ENCODE assay signal across 10 cellular contexts in the genomic region with DNA sequence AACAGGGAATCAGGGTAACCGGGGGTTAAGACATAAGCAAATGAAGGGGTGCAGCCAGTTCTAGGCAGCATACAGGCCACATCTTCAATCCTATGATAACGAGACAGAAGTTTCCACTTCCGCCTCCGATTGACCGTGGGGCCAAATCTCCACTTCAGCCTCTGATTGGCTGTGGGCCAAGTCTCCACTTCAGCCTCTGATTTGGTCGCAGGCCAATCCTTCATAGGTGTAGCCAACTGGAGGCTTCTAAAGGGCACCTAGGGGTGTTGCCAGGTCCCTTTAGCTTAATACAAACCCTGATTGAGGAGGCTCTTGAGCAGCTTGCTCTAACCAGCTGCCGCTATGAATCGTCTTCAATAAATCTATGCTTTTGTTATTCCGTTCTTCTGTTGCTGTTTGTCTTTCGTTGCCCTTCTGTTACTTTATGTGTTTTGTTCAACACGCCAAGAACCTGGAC. TPM values are rescaled to one million over a fixed set of nuclear protein-coding genes. Genes with fewer than 3 reads are reported as not detected.
DNase-seq lines count a peak whose midpoint lies in the region; ATAC-seq and TF ChIP-seq lines count a peak whose summit lies in the region.
"Had no signal": no experiment of that assay in that cellular context is flagged by ENCODE, and none has a peak within 500 bp of the region (broad histone marks: within the 10 kb centered on the region; RNA-seq: fewer than 3 reads in every experiment).

No MANE protein-coding gene starts in this region.

- no peaks in the 10 kb centered on the region for H3K27me3 ChIP-seq in neural progenitor cell
- no peaks in the 10 kb centered on the region for H3K27me3 ChIP-seq in brain microvascular endothelial cell (replicated peaks)
- H3K27me3 ChIP-seq: BLaER1, SJSA1 had no signal

- no peaks in the 10 kb centered on the region for H3K9me3 Mint-ChIP-seq in activated T-cell treated with anti-CD3 and anti-CD28 coated beads, Interleukin-2, amount 50 U/mL, for 72 hours
- H3K9me3 Mint-ChIP-seq in activated naive CD8-positive, alpha-beta T cell treated with anti-CD3 and anti-CD28 coated beads, Interleukin-2, amount 10 ng/mL, durations not matched to agents 7 days and 5 days, result no peaks in the 10 kb centered on the region
- no peaks in the 10 kb centered on the region for H3K9me3 Mint-ChIP-seq in neural progenitor cell

- H3K27me3 Mint-ChIP-seq in activated T-cell treated with anti-CD3 and anti-CD28 coated beads, Interleukin-2, amount 50 U/mL, for 72 hours (ENCODE audit: low read depth), result no peaks in the 10 kb centered on the region
- H3K27me3 Mint-ChIP-seq in activated naive CD8-positive, alpha-beta T cell treated with anti-CD3 and anti-CD28 coated beads, Interleukin-2, amount 10 ng/mL, durations not matched to agents 7 days and 5 days, result peaks cover 4% of the 10 kb centered on the region
- H3K27me3 Mint-ChIP-seq in neural progenitor cell (ENCODE audit: insufficient read depth, low read depth), result peaks cover 2% of the 10 kb centered on the region

- DNase-seq in activated T-cell treated with anti-CD3 and anti-CD28 coated beads, Interleukin-2, amount 50 U/mL, for 72 hours, result peak; percentile 10 to 35
- DNase-seq in activated T-cell treated with anti-CD3 and anti-CD28 coated beads, Interleukin-2, amount 50 U/mL, for 48 hours, result no peak
- DNase-seq in NCI-H187 (lab: John Stamatoyannopoulos, UW) (peak; percentile 83 to 96), neural progenitor cell (ENCODE audit: low spot score) (peak; percentile 90), brain microvascular endothelial cell (no peak), foreskin fibroblast (no peak)
- DNase-seq in activated naive CD8-positive, alpha-beta T cell treated with anti-CD3 and anti-CD28 coated beads, Interleukin-2, amount 10 ng/mL, durations not matched to agents 7 days and 5 days, result no peak

- H3K36me3 Mint-ChIP-seq in activated T-cell treated with anti-CD3 and anti-CD28 coated beads, Interleukin-2, amount 50 U/mL, for 72 hours (ENCODE audit: insufficient read depth in 2 of 2), result peaks cover 0 to 2% of the 10 kb centered on the region in 2 donors
- peaks cover 4% of the 10 kb centered on the region for H3K36me3 Mint-ChIP-seq in activated naive CD8-positive, alpha-beta T cell treated with anti-CD3 and anti-CD28 coated beads, Interleukin-2, amount 10 ng/mL, durations not matched to agents 7 days and 5 days
- peaks cover 7% of the 10 kb centered on the region for H3K36me3 Mint-ChIP-seq in neural progenitor cell

- no peak overlapping the region for H3K27ac Mint-ChIP-seq in activated T-cell treated with anti-CD3 and anti-CD28 coated beads, Interleukin-2, amount 50 U/mL, for 72 hours
- peak overlapping the region; percentile 63 for H3K27ac Mint-ChIP-seq in activated naive CD8-positive, alpha-beta T cell treated with anti-CD3 and anti-CD28 coated beads, Interleukin-2, amount 10 ng/mL, durations not matched to agents 7 days and 5 days
- H3K27ac Mint-ChIP-seq in neural progenitor cell, result peak overlapping the region; percentile 70

- no peak for ATAC-seq in activated T-cell treated with anti-CD3 and anti-CD28 coated beads, Interleukin-2, amount 50 U/mL, for 72 hours (replicated peaks in 1 of 2)
- ATAC-seq in activated naive CD8-positive, alpha-beta T cell treated with anti-CD3 and anti-CD28 coated beads, Interleukin-2, amount 10 ng/mL, durations not matched to agents 7 days and 5 days (ENCODE audit: low read depth), result peak; percentile 31
- no peak for ATAC-seq in GM18873 (IDR thresholded peaks at IDR 0.05; ENCODE audit: low FRiP score, unreplicated experiment)

- H3K9me3 ChIP-seq in neural progenitor cell (ENCODE audit: low read depth), result no peaks in the 10 kb centered on the region
- H3K9me3 ChIP-seq: BLaER1, SJSA1 had no signal

- peaks cover 12% of the 10 kb centered on the region for H3K4me1 ChIP-seq in neural progenitor cell

- peak overlapping the region; percentile 44 for H3K4me3 ChIP-seq in neural progenitor cell
- no peak overlapping the region for H3K4me3 ChIP-seq in brain microvascular endothelial cell (ENCODE audit: low read depth, low read length)
- H3K4me3 ChIP-seq in foreskin fibroblast (ENCODE audit: low read depth in 1 of 2, low read length in 2 of 2), result no peak overlapping the region
- H3K4me3 ChIP-seq: BLaER1, SJSA1 had no signal

- peak overlapping the region in 1 of 2 donors; percentile 22 for H3K4me3 Mint-ChIP-seq in activated T-cell treated with anti-CD3 and anti-CD28 coated beads, Interleukin-2, amount 50 U/mL, for 72 hours
- peak overlapping the region; percentile 61 for H3K4me3 Mint-ChIP-seq in activated naive CD8-positive, alpha-beta T cell treated with anti-CD3 and anti-CD28 coated beads, Interleukin-2, amount 10 ng/mL, durations not matched to agents 7 days and 5 days
- peak overlapping the region; percentile 83 for H3K4me3 Mint-ChIP-seq in neural progenitor cell

- H3K36me3 ChIP-seq in neural progenitor cell (no peaks in the 10 kb centered on the region), brain microvascular endothelial cell (replicated peaks) (peaks cover 6% of the 10 kb centered on the region)

- POLR2A ChIA-PET in activated naive CD8-positive, alpha-beta T cell treated with anti-CD3 and anti-CD28 coated beads, Interleukin-2, amount 10 ng/mL, durations not matched to agents 7 days and 5 days (lab: Charles Lee), result interaction anchor here (1.3 kb wide), 1 partner anchor 414 kb away, joined by 4 read pairs; a partner anchor contains a TSS

- no peaks in the 10 kb centered on the region for H4K20me1 ChIP-seq in neural progenitor cell (ENCODE audit: low read depth)
- H4K20me1 ChIP-seq: BLaER1 had no signal

- peaks cover 31% of the 10 kb centered on the region for H3K4me1 Mint-ChIP-seq in activated T-cell treated with anti-CD3 and anti-CD28 coated beads, Interleukin-2, amount 50 U/mL, for 72 hours (ENCODE audit: low read depth)
- H3K4me1 Mint-ChIP-seq in activated naive CD8-positive, alpha-beta T cell treated with anti-CD3 and anti-CD28 coated beads, Interleukin-2, amount 10 ng/mL, durations not matched to agents 7 days and 5 days, result peaks cover 14% of the 10 kb centered on the region
- peaks cover 17% of the 10 kb centered on the region for H3K4me1 Mint-ChIP-seq in neural progenitor cell

- peaks cover 13% of the 10 kb centered on the region for H3K79me2 ChIP-seq in neural progenitor cell (ENCODE audit: low read depth)

- TF ChIP-seq CTCF in neural progenitor cell (IDR thresholded peaks at IDR 0.05) (no peak), brain microvascular endothelial cell (IDR thresholded peaks at IDR 0.05; ENCODE audit: low read depth, low read length, missing control alignments) (no peak), foreskin fibroblast (IDR thresholded peaks at IDR 0.05; ENCODE audit: low read depth, low read length) (no peak)

- H2AFZ ChIP-seq in neural progenitor cell (replicated peaks), result peak overlapping the region; percentile 94

- in situ Hi-C loops in brain microvascular endothelial cell (cut with HindIII; ENCODE audit: low pct_ligation_motif_present, low sequenced_read_pairs), result no loop called here

- H3F3A ChIP-seq in neural progenitor cell (ENCODE audit: low read depth), result peaks cover 29% of the 10 kb centered on the region

- peak overlapping the region; percentile 82 for H3K4me2 ChIP-seq in neural progenitor cell
- H3K4me2 ChIP-seq: BLaER1 had no signal

- no peak overlapping the region for H3K27ac ChIP-seq in neural progenitor cell
- no peak overlapping the region for H3K27ac ChIP-seq in brain microvascular endothelial cell
- H3K27ac ChIP-seq: BLaER1, SJSA1 had no signal

- no peak overlapping the region for H3K9ac ChIP-seq in neural progenitor cell
- H3K9ac ChIP-seq: BLaER1 had no signal

RNA-seq across cellular contexts. Expression of a gene that starts 2.1 kb away (rescaled TPM):
- total RNA-seq in activated T-cell treated with anti-CD3 and anti-CD28 coated beads, Interleukin-2, amount 50 U/mL, for 72 hours, result 100 to 1,000 TPM; 139 to 145 TPM
- total RNA-seq in activated naive CD8-positive, alpha-beta T cell treated with anti-CD3 and anti-CD28 coated beads, Interleukin-2, amount 10 ng/mL, durations not matched to agents 7 days and 5 days, result 100 to 1,000 TPM; 123 to 125 TPM
- total RNA-seq in neural progenitor cell (ENCODE audit: low replicate concordance), result 271 and 383 TPM in 2 replicates

RNA-seq across cellular contexts. Expression of a gene that starts 10.3 kb away (rescaled TPM):
- total RNA-seq in activated T-cell treated with anti-CD3 and anti-CD28 coated beads, Interleukin-2, amount 50 U/mL, for 72 hours, result not detected
- not detected for total RNA-seq in activated naive CD8-positive, alpha-beta T cell treated with anti-CD3 and anti-CD28 coated beads, Interleukin-2, amount 10 ng/mL, durations not matched to agents 7 days and 5 days
- not detected in 2 replicates for total RNA-seq in neural progenitor cell (ENCODE audit: low replicate concordance)
- total RNA-seq: SJSA1 had no signal

Comparison
In these comparisons a context has a peak if more than half of its experiments do, and no peak if none do; other contexts are left out.
1. DNase-seq: peak in activated T-cell treated with anti-CD3 and anti-CD28 coated beads, Interleukin-2, amount 50 U/mL, for 72 hours (2 of 2), NCI-H187 (2 of 2) and neural progenitor cell (single experiment); none in activated T-cell treated with anti-CD3 and anti-CD28 coated beads, Interleukin-2, amount 50 U/mL, for 48 hours (0 of 2), activated naive CD8-positive, alpha-beta T cell treated with anti-CD3 and anti-CD28 coated beads, Interleukin-2, amount 10 ng/mL, durations not matched to agents 7 days and 5 days (single experiment), brain microvascular endothelial cell (single experiment) and foreskin fibroblast (0 of 2).